ENCODE assay signal across 18 cellular contexts in genomic region chr20:25229486-25230176, GRCh38. TPM values are rescaled to one million over a fixed set of nuclear protein-coding genes. Genes with fewer than 3 reads are reported as not detected.
DNase-seq lines count a peak whose midpoint lies in the region; ATAC-seq, FAIRE-seq and TF ChIP-seq lines count a peak whose summit lies in the region.
"Had no signal": no experiment of that assay in that cellular context is flagged by ENCODE, and none has a peak within 500 bp of the region (broad histone marks: within the 10 kb centered on the region; RNA-seq: fewer than 3 reads in every experiment).

No MANE protein-coding gene starts in this region.

- H3K9ac ChIP-seq in BLaER1 = peak overlapping the region; percentile 36; the same call in 1 of the 2 replicates
- no peak overlapping the region for H3K9ac ChIP-seq in neural progenitor cell

- H3K4me3 Mint-ChIP-seq in neural progenitor cell = no peak overlapping the region
- H3K4me3 Mint-ChIP-seq: activated B cell treated with CpG ODN at 0.5 μM for 24 hours; B cell; GM23338; naive thymus-derived CD4-positive, alpha-beta T cell had no signal

- H3K27ac ChIP-seq in BLaER1 (peak overlapping the region; percentile 45), body of pancreas (peak overlapping the region; percentile 30 to 61 (median 56)), neural progenitor cell (no peak overlapping the region)
- H3K27ac ChIP-seq: hepatocyte had no signal

- H3K36me3 ChIP-seq in BLaER1 (peaks cover 12% of the 10 kb centered on the region; the same call in 1 of the 2 replicates), body of pancreas (replicated peaks in 1 of 2; ENCODE audit: insufficient read depth in 1 of 2, low read depth in 2 of 2) (no peaks in the 10 kb centered on the region), neural progenitor cell (no peaks in the 10 kb centered on the region)

- no peaks in the 10 kb centered on the region for H3K9me3 Mint-ChIP-seq in neural progenitor cell
- H3K9me3 Mint-ChIP-seq: activated B cell treated with CpG ODN at 0.5 μM for 24 hours; GM23338; naive thymus-derived CD4-positive, alpha-beta T cell had no signal

- H3K79me2 ChIP-seq in neural progenitor cell (ENCODE audit: low read depth) = no peaks in the 10 kb centered on the region
- H3K79me2 ChIP-seq: hepatocyte had no signal

- TF ChIP-seq CTCF in body of pancreas (IDR thresholded peaks at IDR 0.05) (no peak), neural progenitor cell (IDR thresholded peaks at IDR 0.05) (no peak)

- H3K4me2 ChIP-seq in BLaER1 = peak overlapping the region; percentile 83
- H3K4me2 ChIP-seq in neural progenitor cell = no peak overlapping the region
- H3K4me2 ChIP-seq: GM23338, hepatocyte had no signal

- ATAC-seq in GM21390 (IDR thresholded peaks at IDR 0.05; ENCODE audit: unreplicated experiment) (peak; percentile 23), body of pancreas (no peak), GM21381 (IDR thresholded peaks at IDR 0.05; ENCODE audit: unreplicated experiment) (no peak)
- ATAC-seq: GM23338; naive thymus-derived CD4-positive, alpha-beta T cell had no signal

- intact Hi-C loops in body of pancreas (cut with DNase I) = no loop called here

- TF ChIP-seq POLR2A in body of pancreas (IDR thresholded peaks at IDR 0.05) = no peak

- H3K4me1 Mint-ChIP-seq in neural progenitor cell = peaks cover 25% of the 10 kb centered on the region
- H3K4me1 Mint-ChIP-seq: naive thymus-derived CD4-positive, alpha-beta T cell had no signal

- DNase-seq in body of pancreas (no peak), neural progenitor cell (ENCODE audit: low spot score) (no peak), GM19239 (ENCODE audit: insufficient read length, low spot score) (no peak), NCI-H146 (lab: John Stamatoyannopoulos, UW) (no peak), hippocampal formation (lab: John Stamatoyannopoulos, UW) (no peak)
- DNase-seq: activated B cell treated with CpG ODN at 0.5 μM for 24 hours; activated CD8-positive, alpha-beta memory T cell treated with anti-CD3 and anti-CD28 coated beads for 24 hours; DMS 273 treated with DMSO at 0.1 percent for 48 hours; dorsolateral prefrontal cortex; naive thymus-derived CD4-positive, alpha-beta T cell; stimulated activated CD4-positive, alpha-beta T cell treated with anti-CD3 and anti-CD28 coated beads, Interleukin-1b, Interleukin-23, amount 100 ng/mL, for 48 hours had no signal

- 74 to 86% methylated on average over 23 of the region's 23 CpGs for WGBS in body of pancreas, 2 donors

- no peak overlapping the region for H2AFZ ChIP-seq in neural progenitor cell (replicated peaks)
- H2AFZ ChIP-seq: GM23338, hepatocyte had no signal

- H3K27me3 ChIP-seq in BLaER1 (no peaks in the 10 kb centered on the region), body of pancreas (no peaks in the 10 kb centered on the region), neural progenitor cell (no peaks in the 10 kb centered on the region)
- H3K27me3 ChIP-seq: dorsolateral prefrontal cortex, hepatocyte had no signal

- H3K27me3 Mint-ChIP-seq in neural progenitor cell (ENCODE audit: insufficient read depth, low read depth) = no peaks in the 10 kb centered on the region

- no peaks in the 10 kb centered on the region for H3K36me3 Mint-ChIP-seq in neural progenitor cell

- H3K4me3 ChIP-seq in BLaER1 (no peak overlapping the region), body of pancreas (no peak overlapping the region), neural progenitor cell (no peak overlapping the region)
- H3K4me3 ChIP-seq: dorsolateral prefrontal cortex, GM23338, hepatocyte had no signal

- H3F3A ChIP-seq in neural progenitor cell (ENCODE audit: low read depth) = peaks cover 14% of the 10 kb centered on the region

- H4K20me1 ChIP-seq in BLaER1 (no peaks in the 10 kb centered on the region), neural progenitor cell (ENCODE audit: low read depth) (no peaks in the 10 kb centered on the region)

- H3K27ac Mint-ChIP-seq in neural progenitor cell = peak overlapping the region; percentile 29
- H3K27ac Mint-ChIP-seq: activated B cell treated with CpG ODN at 0.5 μM for 24 hours, B cell had no signal

- H3K9me3 ChIP-seq in BLaER1 = no peaks in the 10 kb centered on the region
- H3K9me3 ChIP-seq in body of pancreas = no peaks in the 10 kb centered on the region
- H3K9me3 ChIP-seq in neural progenitor cell (ENCODE audit: low read depth) = no peaks in the 10 kb centered on the region

- H3K4me1 ChIP-seq in BLaER1 = peaks cover 71% of the 10 kb centered on the region
- H3K4me1 ChIP-seq in body of pancreas = peaks cover 68% of the 10 kb centered on the region
- H3K4me1 ChIP-seq in neural progenitor cell = peaks cover 19% of the 10 kb centered on the region

- FAIRE-seq in GM19239 (lab: Jason Lieb, UNC) = no peak
- FAIRE-seq: RCC 7860 had no signal

RNA-seq across cellular contexts. Expression of gene PYGB, which starts 18.3 kb away (rescaled TPM):
- total RNA-seq in body of pancreas (10 to 100 TPM; 34.8 to 42.8 TPM), neural progenitor cell (ENCODE audit: low replicate concordance) (40.9 and 76.7 TPM in 2 replicates)

RNA-seq across cellular contexts. Expression of gene ENTPD6, which starts 34.1 kb away (rescaled TPM):
- total RNA-seq in body of pancreas (10 to 100 TPM; 59.9 to 79.8 TPM), neural progenitor cell (ENCODE audit: low replicate concordance) (32.3 and 60.1 TPM in 2 replicates)
